Comparison of ENCODE assay signal across 8 cellular contexts in genomic region chr15:41661078-41661528, GRCh38. TPM values are rescaled to one million over a fixed set of nuclear protein-coding genes. Genes with fewer than 3 reads are reported as not detected.
DNase-seq lines count a peak whose midpoint lies in the region; ATAC-seq and TF ChIP-seq lines count a peak whose summit lies in the region.

No MANE protein-coding gene starts in this region.

- peaks cover 32% of the 10 kb centered on the region for H3K4me1 ChIP-seq in suprapubic skin

- CTCF ChIA-PET in AG04450 (lab: Charles Lee) (interaction anchor here (0.8 kb wide), 1 partner anchor 57 kb away, joined by 4 read pairs; no protein-coding TSS in a partner anchor), activated B cell treated with CpG ODN at 0.5 μM for 24 hours (lab: Charles Lee) (interaction anchor here (0.5 to 1.6 kb wide), 6 partner anchors 35 to 195 kb away, joined by 3 to 8 read pairs (median 4); no protein-coding TSS in a partner anchor)

- TF ChIP-seq EP300 in suprapubic skin (IDR thresholded peaks at IDR 0.05) = no peak

- no peaks in the 10 kb centered on the region for H3K36me3 ChIP-seq in suprapubic skin

- H3K9me3 Mint-ChIP-seq in activated B cell treated with CpG ODN at 0.5 μM for 24 hours = no peaks in the 10 kb centered on the region

- H3K27me3 ChIP-seq in AG04450 (ENCODE audit: control insufficient read depth, insufficient read depth, low read length) (no peaks in the 10 kb centered on the region), suprapubic skin (no peaks in the 10 kb centered on the region)

- intact Hi-C loops in activated B cell treated with CpG ODN at 0.5 μM for 24 hours (cut with micrococcal nuclease) = loop anchor here (1.0 to 10.0 kb wide), 7 partner anchors 35 to 756 kb away; partner anchors contain the start of genes GANC, INO80, JMJD7 and NUSAP1

- H3K4me3 ChIP-seq in AG04450 (ENCODE audit: low read depth, low read length) = peak overlapping the region; percentile 69
- peak overlapping the region; percentile 77 for H3K4me3 ChIP-seq in iPS-11a (ENCODE audit: low read depth, low read length)
- H3K4me3 ChIP-seq in suprapubic skin = peak overlapping the region; percentile 49

- peak overlapping the region; percentile 91 for H3K4me3 Mint-ChIP-seq in activated B cell treated with CpG ODN at 0.5 μM for 24 hours

- 3% methylated on average over 9 of the region's 9 CpGs for WGBS in suprapubic skin

- POLR2A ChIA-PET in AG04450 (lab: Yijun Ruan, JAX) (interaction anchor here (0.6 to 1.3 kb wide), 5 partner anchors 22 to 269 kb away, joined by 3 to 4 read pairs (median 3); partner anchors contain the start of gene RPAP1), activated B cell treated with CpG ODN at 0.5 μM for 24 hours (lab: Charles Lee) (interaction anchor here (0.6 to 2.6 kb wide), 9 partner anchors 11 to 1353 kb away, joined by 3 to 21 read pairs (median 5); partner anchors contain the start of genes GANC, MAPKBP1, PLCB2 and TMEM87A)

- peaks cover 53% of the 10 kb centered on the region for H3K4me1 Mint-ChIP-seq in activated B cell treated with CpG ODN at 0.5 μM for 24 hours

- H3K27ac ChIP-seq in AG04450 (ENCODE audit: low read depth, low read length) = peak overlapping the region; percentile 88
- H3K27ac ChIP-seq in suprapubic skin = peak overlapping the region; percentile 55

- TF ChIP-seq CTCF in AG04450 (IDR thresholded peaks at IDR 0.05; ENCODE audit: low read depth, low read length) (no peak), activated B cell treated with CpG ODN at 0.5 μM for 24 hours (IDR thresholded peaks at IDR 0.05) (no peak), suprapubic skin (IDR thresholded peaks at IDR 0.05) (no peak)

- peak; percentile 3 for ATAC-seq in GM21737 (IDR thresholded peaks at IDR 0.05; ENCODE audit: unreplicated experiment)
- ATAC-seq in activated B cell treated with CpG ODN at 0.5 μM for 24 hours (ENCODE audit: low read depth) = no peak
- ATAC-seq in HG03521 (IDR thresholded peaks at IDR 0.05; ENCODE audit: unreplicated experiment) = no peak
- ATAC-seq in HG02981 (IDR thresholded peaks at IDR 0.05; ENCODE audit: unreplicated experiment) = no peak

- peaks cover 10% of the 10 kb centered on the region; the same call in 1 of the 2 replicates for H3K9me3 ChIP-seq in AG04450 (ENCODE audit: control insufficient read depth, insufficient read depth, low read length)
- H3K9me3 ChIP-seq in suprapubic skin = no peaks in the 10 kb centered on the region

- H3K27me3 Mint-ChIP-seq in activated B cell treated with CpG ODN at 0.5 μM for 24 hours = peaks cover under 1% of the 10 kb centered on the region

- no peak for TF ChIP-seq POLR2A in suprapubic skin (IDR thresholded peaks at IDR 0.05)

- peaks cover 8% of the 10 kb centered on the region for H3K36me3 Mint-ChIP-seq in activated B cell treated with CpG ODN at 0.5 μM for 24 hours (ENCODE audit: low read depth)

- peak overlapping the region; percentile 91 for H3K27ac Mint-ChIP-seq in activated B cell treated with CpG ODN at 0.5 μM for 24 hours

- DNase-seq in AG04450 (ENCODE audit: low read depth, low spot score) (no peak), activated B cell treated with CpG ODN at 0.5 μM for 24 hours (no peak), suprapubic skin (ENCODE audit: low spot score in 2 of 2) (no peak), NCI-H2227 treated with DMSO at 0.1 percent for 48 hours (lab: John Stamatoyannopoulos, UW) (no peak)

RNA-seq across cellular contexts. Expression of gene MGA, which starts 0.9 kb away (rescaled TPM):
- 8.5 and 9.7 TPM in 2 replicates for polyA plus RNA-seq in AG04450 (2011; rRNA removed)
- 32.0 and 52.2 TPM in 2 replicates for polyA minus RNA-seq in AG04450 (2011; rRNA and poly(A)+ RNA removed)
- total RNA-seq in activated B cell treated with CpG ODN at 0.5 μM for 24 hours (49.9 and 58.3 TPM in 2 replicates), suprapubic skin (10 to 100 TPM; 21.0 to 44.7 (median 38.3) TPM)
